ENCODE assay signal across 8 cellular contexts in the genomic region with DNA sequence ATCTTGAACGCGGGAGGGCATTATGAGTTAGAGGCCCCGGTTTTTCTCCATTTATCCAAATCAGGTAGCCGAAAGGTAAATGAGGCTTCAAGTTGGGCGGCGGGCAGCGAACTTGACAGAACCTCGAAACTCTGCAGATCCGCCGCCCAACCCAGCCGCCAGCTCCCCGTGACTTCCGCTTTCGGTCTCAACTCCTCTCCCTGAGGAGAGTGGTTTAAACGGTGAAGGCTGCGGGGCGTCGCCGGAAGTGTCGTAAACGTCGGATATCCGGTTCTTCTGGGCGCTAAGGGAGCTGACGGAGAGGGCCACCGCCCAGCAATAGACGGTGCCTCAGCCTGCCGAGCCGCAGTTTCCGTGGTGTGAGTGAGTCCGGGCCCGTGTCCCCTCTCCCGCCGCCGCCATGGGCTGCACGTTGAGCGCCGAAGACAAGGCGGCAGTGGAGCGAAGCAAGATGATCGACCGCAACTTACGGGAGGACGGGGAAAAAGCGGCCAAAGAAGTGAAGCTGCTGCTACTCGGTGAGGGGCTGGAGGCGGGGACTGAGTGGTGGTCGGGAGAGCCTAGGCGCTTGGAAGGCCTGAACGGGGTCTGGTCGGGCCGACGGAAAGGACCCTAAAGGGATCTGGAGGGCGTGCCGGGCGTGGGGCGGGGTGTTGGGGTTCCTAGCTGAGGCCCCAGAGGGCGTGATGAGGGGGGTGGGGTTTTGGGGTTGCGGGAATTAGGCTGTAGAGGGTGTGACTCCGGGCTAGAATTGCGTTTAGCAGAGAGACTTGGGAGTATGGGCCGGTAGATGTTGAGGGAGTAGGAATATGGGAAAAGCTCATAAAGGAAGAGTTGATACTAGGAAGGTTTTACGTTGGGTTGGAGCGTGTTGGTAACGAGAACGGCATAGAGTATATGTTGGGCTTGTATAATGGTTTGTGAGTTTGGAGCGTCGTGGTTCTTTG. TPM values are rescaled to one million over a fixed set of nuclear protein-coding genes. Genes with fewer than 3 reads are reported as not detected.
DNase-seq lines count a peak whose midpoint lies in the region; ATAC-seq and TF ChIP-seq lines count a peak whose summit lies in the region.

A gene (plus strand): TSS at position 295 of the 947 bp plus-strand sequence. CDS start 106 bp downstream, at position 401.

- H2AFZ ChIP-seq in KMS-11 (ENCODE audit: low read depth), result peak within 1 kb of the TSS; percentile 95

- intact Hi-C loops in Panc1 (cut with micrococcal nuclease; ENCODE audit: unreplicated experiment), result loop anchor here (5.0 to 10.0 kb wide), 3 partner anchors 74 to 436 kb away; a partner anchor contains a TSS

- POLR2A ChIA-PET in Panc1 (lab: Charles Lee), result interaction anchor here (0.5 kb wide), 2 partner anchors 49 to 499 kb away, joined by 3 read pairs; no protein-coding TSS in a partner anchor

- H3K4me1 Mint-ChIP-seq in activated T-cell treated with anti-CD3 and anti-CD28 coated beads, Interleukin-2, amount 50 U/mL, for 72 hours (ENCODE audit: low read depth), result peaks cover 48% of the 10 kb centered on the region

- H3K79me2 ChIP-seq in KMS-11 (ENCODE audit: insufficient read depth, low read depth), result peaks cover 51% of the 10 kb centered on the region

- H3K36me3 Mint-ChIP-seq in activated T-cell treated with anti-CD3 and anti-CD28 coated beads, Interleukin-2, amount 50 U/mL, for 72 hours (ENCODE audit: insufficient read depth in 2 of 2), result peaks cover 6 to 12% of the 10 kb centered on the region in 2 donors

- H3K27me3 ChIP-seq in KMS-11 (ENCODE audit: insufficient read depth, low read depth) (no peaks in the 10 kb centered on the region; the same call in 1 of the 2 replicates), Panc1 (ENCODE audit: control insufficient read depth, insufficient read depth, low read length) (no peaks in the 10 kb centered on the region), muscle layer of colon (ENCODE audit: control insufficient read depth in 1 of 2, insufficient read depth in 2 of 2, low read length in 2 of 2) (no peaks in the 10 kb centered on the region)

- peak within 1 kb of the TSS; percentile 72 for H3K4me2 ChIP-seq in KMS-11

- H3K27ac ChIP-seq in KMS-11 (peak within 1 kb of the TSS; percentile 57), Panc1 (ENCODE audit: low read length) (peak within 1 kb of the TSS; percentile 98), muscle layer of colon (ENCODE audit: low read depth, low read length) (peak within 1 kb of the TSS; percentile 94)

- no peaks in the 10 kb centered on the region for H4K20me1 ChIP-seq in KMS-11 (ENCODE audit: insufficient read depth)

- H3K9ac ChIP-seq in KMS-11 (peak within 1 kb of the TSS; percentile 65), muscle layer of colon (ENCODE audit: low read length) (peak within 1 kb of the TSS; percentile 97)

- H3K27ac Mint-ChIP-seq in activated T-cell treated with anti-CD3 and anti-CD28 coated beads, Interleukin-2, amount 50 U/mL, for 72 hours, result peak within 1 kb of the TSS; percentile 98

- no peaks in the 10 kb centered on the region for H3K36me3 ChIP-seq in KMS-11 (ENCODE audit: insufficient read depth)
- peaks cover 12% of the 10 kb centered on the region; the same call in 1 of the 2 replicates for H3K36me3 ChIP-seq in Panc1 (ENCODE audit: control insufficient read depth, insufficient read depth, low read length)
- no peaks in the 10 kb centered on the region for H3K36me3 ChIP-seq in muscle layer of colon (ENCODE audit: insufficient read depth, low read length)

- in situ Hi-C loops in Panc1 (cut with HindIII; ENCODE audit: low pct_unique_long_range_greater_than_20kb, low sequenced_read_pairs), result no loop called here

- peak within 1 kb of the TSS; percentile 99 for H3K4me3 ChIP-seq in KMS-11 (IDR thresholded peaks at IDR 0.05; ENCODE audit: insufficient read depth, low read depth, low read length)
- peak within 1 kb of the TSS; percentile 65 to 94 for H3K4me3 ChIP-seq in Panc1 (ENCODE audit: low read depth in 2 of 2, low read length in 2 of 2)
- peak within 1 kb of the TSS; percentile 69 to 93 for H3K4me3 ChIP-seq in muscle layer of colon (ENCODE audit: low read depth in 1 of 2, low read length in 2 of 2)

- H3K4me1 ChIP-seq in KMS-11 (ENCODE audit: low read depth, poor library complexity, severe bottlenecking) (peaks cover 30% of the 10 kb centered on the region), Panc1 (ENCODE audit: control insufficient read depth, insufficient read depth, low read length) (peaks cover 9% of the 10 kb centered on the region; the same call in 1 of the 2 replicates), muscle layer of colon (ENCODE audit: insufficient read depth, low read length) (peaks cover 24% of the 10 kb centered on the region)

- CTCF ChIA-PET in Panc1 (lab: Charles Lee), result interaction anchor here (1.2 kb wide), 1 partner anchor 91 kb away, joined by 5 read pairs; no protein-coding TSS in a partner anchor

- H3K9me3 ChIP-seq in Panc1 (ENCODE audit: control insufficient read depth, insufficient read depth, low read depth, low read length) (no peaks in the 10 kb centered on the region), muscle layer of colon (ENCODE audit: low read length) (no peaks in the 10 kb centered on the region)

- H3K27me3 Mint-ChIP-seq in activated T-cell treated with anti-CD3 and anti-CD28 coated beads, Interleukin-2, amount 50 U/mL, for 72 hours (ENCODE audit: low read depth), result no peaks in the 10 kb centered on the region

- peak within 1 kb of the TSS; percentile 91 to 100 for H3K4me3 Mint-ChIP-seq in activated T-cell treated with anti-CD3 and anti-CD28 coated beads, Interleukin-2, amount 50 U/mL, for 72 hours

- ATAC-seq in GM21786 (IDR thresholded peaks at IDR 0.05; ENCODE audit: unreplicated experiment), result peak; percentile 91
- ATAC-seq in Panc1, result peak; percentile 95
- ATAC-seq in activated T-cell treated with anti-CD3 and anti-CD28 coated beads, Interleukin-2, amount 50 U/mL, for 72 hours (replicated peaks in 1 of 2), result peak; percentile 99
- peak; percentile 97 for ATAC-seq in esophagus mucosa

- DNase-seq in DMS79 treated with DMSO at 0.1 percent for 48 hours (lab: John Stamatoyannopoulos, UW) (peak; percentile 94), Panc1 (ENCODE audit: low read depth, low spot score) (peak; percentile 77)
- peak; percentile 95 to 96 for DNase-seq in activated T-cell treated with anti-CD3 and anti-CD28 coated beads, Interleukin-2, amount 50 U/mL, for 72 hours
- peak; percentile 90 to 91 for DNase-seq in stimulated activated CD8-positive, alpha-beta memory T cell treated with anti-CD3 and anti-CD28 coated beads, Interleukin-7, amount 100 ng/mL, for 1 hour (ENCODE audit: low read depth in 2 of 2)

- H3K9me3 Mint-ChIP-seq in activated T-cell treated with anti-CD3 and anti-CD28 coated beads, Interleukin-2, amount 50 U/mL, for 72 hours, result no peaks in the 10 kb centered on the region

- no TSS peak for BruUV-seq in Panc1 (replicated peaks; lab: Mats Ljungman, UMichigan)

- TF ChIP-seq CTCF in KMS-11 (conservative IDR thresholded peaks at IDR 0.05; ENCODE audit: low read depth, low read length) (0 out of 2 replicates have a peak, but pooled peaks have one; percentile 2), Panc1 (IDR thresholded peaks at IDR 0.05) (no peak)

RNA-seq across cellular contexts. Expression of the gene that starts here (rescaled TPM):
- total RNA-seq in Panc1 (2021; ENCODE audit: unreplicated experiment), result 6.4 TPM
- 3.5 TPM for polyA plus RNA-seq in Panc1 (2012; ENCODE audit: insufficient read length)
- 10 to 100 TPM in 1 of 2 donors, 1 to 10 TPM in 1; 8.9 to 10.1 TPM for total RNA-seq in activated T-cell treated with anti-CD3 and anti-CD28 coated beads, Interleukin-2, amount 50 U/mL, for 72 hours
- total RNA-seq in esophagus mucosa, result 10.5 TPM

Comparison
In these comparisons a context has a peak if more than half of its experiments do, and no peak if none do; other contexts are left out.
1. Peak in every context shown above with its lines: DNase-seq, ATAC-seq, H3K4me3 ChIP-seq and H3K27ac ChIP-seq.